Comparison of ENCODE assay signal across 3 cellular contexts in the genomic region with DNA sequence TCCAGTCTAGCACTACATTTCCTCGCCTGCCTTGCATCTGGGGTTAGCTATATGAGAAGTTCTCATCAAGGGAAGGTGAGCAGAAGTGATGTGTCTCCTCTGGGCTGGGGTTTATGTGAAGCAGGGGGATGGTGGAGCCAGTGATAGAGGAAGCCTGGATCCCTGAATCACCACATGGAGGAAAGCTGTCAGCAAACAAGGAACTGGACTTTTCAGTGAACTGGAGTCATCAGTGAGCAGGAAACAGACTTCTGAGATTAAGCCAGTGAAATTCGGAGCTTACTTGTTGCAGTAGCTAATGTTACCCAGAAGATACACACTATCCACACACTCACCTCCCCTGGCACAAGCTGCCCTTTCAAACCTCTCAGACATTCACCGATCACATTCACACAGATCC.
TF ChIP-seq lines count a peak whose summit lies in the region.

No MANE protein-coding gene starts in this region.

TF ChIP-seq in HCT116, 20 proteins besides CTCF, POLR2A, EP300 and RAD21:
- no peak for TF ChIP-seq FOSL1 (IDR thresholded peaks at IDR 0.05; ENCODE audit: low read depth)
- TF ChIP-seq POLR2AphosphoS5 (IDR thresholded peaks at IDR 0.05; ENCODE audit: low read depth, low read length), result no peak
- TF ChIP-seq ZFX (IDR thresholded peaks at IDR 0.05), result no peak
- TF ChIP-seq TCF7L2 (IDR thresholded peaks at IDR 0.05; ENCODE audit: borderline replicate concordance, extremely low read depth, insufficient read depth, insufficient read length), result no peak
- no peak for TF ChIP-seq EZH2phosphoT487 (IDR thresholded peaks at IDR 0.05; ENCODE audit: borderline replicate concordance)
- no peak for TF ChIP-seq CEBPB (IDR thresholded peaks at IDR 0.05; ENCODE audit: low read depth)
- TF ChIP-seq CBX3 (IDR thresholded peaks at IDR 0.05; ENCODE audit: low read depth), result 0 out of 2 replicates have a peak, but pooled peaks have one; percentile 18

TF ChIP-seq in IMR-90, 13 proteins besides CTCF, POLR2A, EP300 and RAD21:
- TF ChIP-seq CEBPB (IDR thresholded peaks at IDR 0.05; ENCODE audit: low read depth, low read length), result no peak
- TF ChIP-seq, protein P1, sequence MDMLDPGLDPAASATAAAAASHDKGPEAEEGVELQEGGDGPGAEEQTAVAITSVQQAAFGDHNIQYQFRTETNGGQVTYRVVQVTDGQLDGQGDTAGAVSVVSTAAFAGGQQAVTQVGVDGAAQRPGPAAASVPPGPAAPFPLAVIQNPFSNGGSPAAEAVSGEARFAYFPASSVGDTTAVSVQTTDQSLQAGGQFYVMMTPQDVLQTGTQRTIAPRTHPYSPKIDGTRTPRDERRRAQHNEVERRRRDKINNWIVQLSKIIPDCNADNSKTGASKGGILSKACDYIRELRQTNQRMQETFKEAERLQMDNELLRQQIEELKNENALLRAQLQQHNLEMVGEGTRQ (IDR thresholded peaks at IDR 0.05; ENCODE audit: low read depth, low read length), result no peak
- TF ChIP-seq ELK1 (IDR thresholded peaks at IDR 0.05; ENCODE audit: borderline replicate concordance, low read depth, low read length), result no peak
- no peak for TF ChIP-seq MXI1 (IDR thresholded peaks at IDR 0.05; ENCODE audit: borderline replicate concordance, low read depth, low read length)
- no peak for TF ChIP-seq NFE2L2 (IDR thresholded peaks at IDR 0.05; ENCODE audit: low read depth, low read length)
- TF ChIP-seq MAFK (IDR thresholded peaks at IDR 0.05; ENCODE audit: low read depth, low read length), result no peak
- no peak for TF ChIP-seq CHD1 (IDR thresholded peaks at IDR 0.05; ENCODE audit: low read depth, low read length)
- TF ChIP-seq RCOR1 (IDR thresholded peaks at IDR 0.05; ENCODE audit: insufficient replicate concordance, low read length), result no peak
- no peak for TF ChIP-seq RFX5 (IDR thresholded peaks at IDR 0.05; ENCODE audit: low read depth, low read length)
- TF ChIP-seq SMC3 (IDR thresholded peaks at IDR 0.05; ENCODE audit: low read depth, low read length), result no peak
- no peak for TF ChIP-seq FOS (IDR thresholded peaks at IDR 0.05; ENCODE audit: low read depth, low read length)
- no peak for TF ChIP-seq BHLHE40 (IDR thresholded peaks at IDR 0.05; ENCODE audit: low read depth, low read length)

TF ChIP-seq in H1, 55 proteins besides CTCF, POLR2A, EP300 and RAD21:
- TF ChIP-seq SP4 (IDR thresholded peaks at IDR 0.05; ENCODE audit: low read length) (no peak), SP1 (IDR thresholded peaks at IDR 0.05; ENCODE audit: low read depth, low read length) (0 out of 2 replicates have a peak, but pooled peaks have one; percentile 45)
